27 cellular contexts compared by ENCODE assay signal in genomic region chr2:142615876-142616275, GRCh38.
DNase-seq lines count a peak whose midpoint lies in the region; ATAC-seq, FAIRE-seq and TF ChIP-seq lines count a peak whose summit lies in the region.
"Had no signal": no experiment of that assay in that cellular context is flagged by ENCODE, and none has a peak within 500 bp of the region (broad histone marks: within the 10 kb centered on the region; RNA-seq: fewer than 3 reads in every experiment).

No MANE protein-coding gene starts in this region.

- TF ChIP-seq POLR2A in HepG2 (IDR thresholded peaks at IDR 0.05; ENCODE audit: insufficient read depth in 1 of 2, low read depth in 2 of 2, low read length in 2 of 2) = no peak
- no peak for TF ChIP-seq POLR2A in right lobe of liver (IDR thresholded peaks at IDR 0.05)

- TF ChIP-seq CTCF in HepG2 (CRISPR knock-in tag; IDR thresholded peaks at IDR 0.05) (no peak), right lobe of liver (IDR thresholded peaks at IDR 0.05) (no peak)

- peak; percentile 24 for ATAC-seq in activated naive CD8-positive, alpha-beta T cell treated with anti-CD3 and anti-CD28 coated beads, Interleukin-2, amount 50 U/mL, for 24 hours
- ATAC-seq in HepG2 (peak; percentile 62), right lobe of liver (no peak)
- ATAC-seq in activated T-helper 17 cell treated with anti-CD3 and anti-CD28 coated beads, Interleukin-2, amount 50 U/mL, for 72 hours (replicated peaks) = no peak
- ATAC-seq: GM12878 had no signal

- no TSS peak for BruUV-seq in HepG2 (replicated peaks; lab: Mats Ljungman, UMichigan)

- TF ChIP-seq RAD21 in HepG2 (CRISPR knock-in tag; IDR thresholded peaks at IDR 0.05) = no peak

- H3K27me3 ChIP-seq in HepG2 (ENCODE audit: control insufficient read depth in 1 of 2, insufficient read depth in 2 of 2, low read length in 2 of 2) (peaks cover 2 to 25% of the 10 kb centered on the region in 2 experiments; a peak in 2 of 5 replicates), right lobe of liver (no peaks in the 10 kb centered on the region)
- H3K27me3 ChIP-seq: BE2C, BLaER1 had no signal

- intact Hi-C loops in HepG2 (cut with micrococcal nuclease; ENCODE audit: unreplicated experiment) (no loop called here), right lobe of liver (cut with DNase I) (no loop called here), posterior vena cava (cut with DNase I) (no loop called here)

- H3K36me3 Mint-ChIP-seq in activated naive CD8-positive, alpha-beta T cell treated with anti-CD3 and anti-CD28 coated beads, Interleukin-2, amount 50 U/mL, for 24 hours (ENCODE audit: low read depth) = no peaks in the 10 kb centered on the region
- H3K36me3 Mint-ChIP-seq in activated naive CD8-positive, alpha-beta T cell treated with anti-CD3 and anti-CD28 coated beads for 36 hours = no peaks in the 10 kb centered on the region
- no peaks in the 10 kb centered on the region for H3K36me3 Mint-ChIP-seq in activated T-helper 17 cell treated with anti-CD3 and anti-CD28 coated beads, Interleukin-2, amount 50 U/mL, for 72 hours (ENCODE audit: low read depth)
- H3K36me3 Mint-ChIP-seq: CD14-positive monocyte; CD4-positive, alpha-beta memory T cell; CD4-positive, CD25-positive, alpha-beta regulatory T cell; CD8-positive, alpha-beta memory T cell had no signal

- POLR2A ChIA-PET in HepG2 (lab: Yijun Ruan, JAX) = no interaction called here

- H3K79me2 ChIP-seq in HepG2 (ENCODE audit: insufficient read depth, low read length) = no peaks in the 10 kb centered on the region

- TF ChIP-seq EP300 in HepG2 (IDR thresholded peaks at IDR 0.05; ENCODE audit: low read depth in 2 of 2, low read length in 2 of 2) = no peak
- TF ChIP-seq EP300 in HepG2 (CRISPR knock-in tag; IDR thresholded peaks at IDR 0.05; ENCODE audit: borderline replicate concordance) = no peak

- H3K27ac ChIP-seq in HepG2 (ENCODE audit: extremely low read length, insufficient read depth, low read length) (no peak overlapping the region), right lobe of liver (no peak overlapping the region)
- H3K27ac ChIP-seq: BLaER1 had no signal

- no peaks in the 10 kb centered on the region for H4K20me1 ChIP-seq in HepG2 (ENCODE audit: insufficient read depth, low read length)
- H4K20me1 ChIP-seq: BLaER1 had no signal

- FAIRE-seq in HepG2 (lab: Jason Lieb, UNC) = no peak
- FAIRE-seq: A204.1, GM12878, GM12892, GM19239 had no signal

- H3K4me3 ChIP-seq in HepG2 (replicated peaks in 1 of 3; ENCODE audit: insufficient read depth in 1 of 3, low read depth in 2 of 3, low read length in 3 of 3) (no peak overlapping the region), right lobe of liver (no peak overlapping the region)
- H3K4me3 ChIP-seq: BLaER1, GM12878 had no signal

- 26% methylated on average over 7 of the region's 9 CpGs for WGBS in HepG2 (ENCODE audit: low lambda C conversion rate)
- WGBS in right lobe of liver (ENCODE audit: insufficient coverage, low coverage, low lambda C conversion rate, missing lambda C conversion rate) = no CpG with 5 or more reads among the region's 9 CpGs

- no peak overlapping the region for H2AFZ ChIP-seq in HepG2 (ENCODE audit: low read length)

- DNase-seq in activated naive CD8-positive, alpha-beta T cell treated with anti-CD3 and anti-CD28 coated beads, Interleukin-2, amount 50 U/mL, for 24 hours = no peak
- no peak for DNase-seq in activated naive CD8-positive, alpha-beta T cell treated with anti-CD3 and anti-CD28 coated beads for 36 hours
- DNase-seq in HepG2 (ENCODE audit: low spot score) = no peak
- no peak for DNase-seq in right lobe of liver
- DNase-seq in posterior vena cava (ENCODE audit: low spot score) = peak; percentile 58
- DNase-seq: 8988T; ACHN; BE2C; C1 segment of cervical spinal cord; CD4-positive, alpha-beta memory T cell; CD4-positive, CD25-positive, alpha-beta regulatory T cell; CD8-positive, alpha-beta memory T cell; COR-L47; DMS 273 treated with DMSO at 0.1 percent for 48 hours; DMS153; DMS53; DMS79; DND-41; EL; GDM1 had no signal

- no peaks in the 10 kb centered on the region for H3K9me3 Mint-ChIP-seq in activated naive CD8-positive, alpha-beta T cell treated with anti-CD3 and anti-CD28 coated beads, Interleukin-2, amount 50 U/mL, for 24 hours
- H3K9me3 Mint-ChIP-seq in activated naive CD8-positive, alpha-beta T cell treated with anti-CD3 and anti-CD28 coated beads for 36 hours = no peaks in the 10 kb centered on the region
- no peaks in the 10 kb centered on the region for H3K9me3 Mint-ChIP-seq in activated T-helper 17 cell treated with anti-CD3 and anti-CD28 coated beads, Interleukin-2, amount 50 U/mL, for 72 hours

- H3K36me3 ChIP-seq in HepG2 (replicated peaks in 1 of 2; ENCODE audit: control insufficient read depth in 1 of 2, insufficient read depth in 2 of 2, low read length in 2 of 2) = no peaks in the 10 kb centered on the region
- H3K36me3 ChIP-seq in right lobe of liver = no peaks in the 10 kb centered on the region
- H3K36me3 ChIP-seq: BE2C, BLaER1 had no signal

- H3K4me1 ChIP-seq in HepG2 (ENCODE audit: insufficient read depth, low read length) = no peaks in the 10 kb centered on the region
- H3K4me1 ChIP-seq in right lobe of liver = no peaks in the 10 kb centered on the region
- H3K4me1 ChIP-seq: BE2C, BLaER1 had no signal

- no peak overlapping the region for H3K4me3 Mint-ChIP-seq in activated naive CD8-positive, alpha-beta T cell treated with anti-CD3 and anti-CD28 coated beads, Interleukin-2, amount 50 U/mL, for 24 hours
- H3K4me3 Mint-ChIP-seq in activated naive CD8-positive, alpha-beta T cell treated with anti-CD3 and anti-CD28 coated beads for 36 hours = no peak overlapping the region
- H3K4me3 Mint-ChIP-seq in activated T-helper 17 cell treated with anti-CD3 and anti-CD28 coated beads, Interleukin-2, amount 50 U/mL, for 72 hours = no peak overlapping the region
- H3K4me3 Mint-ChIP-seq: CD14-positive monocyte; CD4-positive, alpha-beta memory T cell; CD4-positive, CD25-positive, alpha-beta regulatory T cell; CD8-positive, alpha-beta memory T cell had no signal

- no peaks in the 10 kb centered on the region for H3K4me1 Mint-ChIP-seq in activated naive CD8-positive, alpha-beta T cell treated with anti-CD3 and anti-CD28 coated beads, Interleukin-2, amount 50 U/mL, for 24 hours
- H3K4me1 Mint-ChIP-seq in activated naive CD8-positive, alpha-beta T cell treated with anti-CD3 and anti-CD28 coated beads for 36 hours = no peaks in the 10 kb centered on the region
- no peaks in the 10 kb centered on the region for H3K4me1 Mint-ChIP-seq in activated T-helper 17 cell treated with anti-CD3 and anti-CD28 coated beads, Interleukin-2, amount 50 U/mL, for 72 hours
- H3K4me1 Mint-ChIP-seq: CD14-positive monocyte; CD4-positive, alpha-beta memory T cell; CD4-positive, CD25-positive, alpha-beta regulatory T cell; CD8-positive, alpha-beta memory T cell had no signal

- H3K9me3 ChIP-seq in HepG2 (ENCODE audit: low read length) (no peaks in the 10 kb centered on the region), right lobe of liver (no peaks in the 10 kb centered on the region)
- H3K9me3 ChIP-seq: BE2C, BLaER1 had no signal

- no peak overlapping the region for H3K4me2 ChIP-seq in HepG2 (ENCODE audit: low read depth, low read length)
- H3K4me2 ChIP-seq: BLaER1 had no signal

- CTCF ChIA-PET in HepG2 (lab: Yijun Ruan, JAX; ENCODE audit: low intra/inter-chr PET ratio, low total read pairs) = no interaction called here

- H3K27me3 Mint-ChIP-seq in activated naive CD8-positive, alpha-beta T cell treated with anti-CD3 and anti-CD28 coated beads, Interleukin-2, amount 50 U/mL, for 24 hours = no peaks in the 10 kb centered on the region
- no peaks in the 10 kb centered on the region for H3K27me3 Mint-ChIP-seq in activated naive CD8-positive, alpha-beta T cell treated with anti-CD3 and anti-CD28 coated beads for 36 hours
- no peaks in the 10 kb centered on the region for H3K27me3 Mint-ChIP-seq in activated T-helper 17 cell treated with anti-CD3 and anti-CD28 coated beads, Interleukin-2, amount 50 U/mL, for 72 hours
- H3K27me3 Mint-ChIP-seq: CD4-positive, alpha-beta memory T cell; CD8-positive, alpha-beta memory T cell had no signal

- no peak overlapping the region for H3K27ac Mint-ChIP-seq in activated naive CD8-positive, alpha-beta T cell treated with anti-CD3 and anti-CD28 coated beads, Interleukin-2, amount 50 U/mL, for 24 hours
- no peak overlapping the region for H3K27ac Mint-ChIP-seq in activated naive CD8-positive, alpha-beta T cell treated with anti-CD3 and anti-CD28 coated beads for 36 hours
- no peak overlapping the region for H3K27ac Mint-ChIP-seq in activated T-helper 17 cell treated with anti-CD3 and anti-CD28 coated beads, Interleukin-2, amount 50 U/mL, for 72 hours
- H3K27ac Mint-ChIP-seq: CD4-positive, alpha-beta memory T cell; CD4-positive, CD25-positive, alpha-beta regulatory T cell; CD8-positive, alpha-beta memory T cell had no signal

- in situ Hi-C loops in HepG2 (cut with HindIII; ENCODE audit: extremely low pct_ligation_motif_present, low pct_unique_long_range_greater_than_20kb) = no loop called here

- no peak overlapping the region for H3K9ac ChIP-seq in HepG2 (ENCODE audit: insufficient read depth, low read depth, low read length)
- H3K9ac ChIP-seq: BLaER1 had no signal

TF ChIP-seq in HepG2, 621 proteins besides CTCF, POLR2A, EP300 and RAD21 (continues in another document):
- TF ChIP-seq ZNF891 (CRISPR knock-in tag; IDR thresholded peaks at IDR 0.05) (no peak), NBN (conservative IDR thresholded peaks at IDR 0.05) (no peak), ELF3 (CRISPR knock-in tag; IDR thresholded peaks at IDR 0.05) (no peak), BRCA1 (CRISPR knock-in tag; IDR thresholded peaks at IDR 0.05) (no peak)
- TF ChIP-seq, protein P1, sequence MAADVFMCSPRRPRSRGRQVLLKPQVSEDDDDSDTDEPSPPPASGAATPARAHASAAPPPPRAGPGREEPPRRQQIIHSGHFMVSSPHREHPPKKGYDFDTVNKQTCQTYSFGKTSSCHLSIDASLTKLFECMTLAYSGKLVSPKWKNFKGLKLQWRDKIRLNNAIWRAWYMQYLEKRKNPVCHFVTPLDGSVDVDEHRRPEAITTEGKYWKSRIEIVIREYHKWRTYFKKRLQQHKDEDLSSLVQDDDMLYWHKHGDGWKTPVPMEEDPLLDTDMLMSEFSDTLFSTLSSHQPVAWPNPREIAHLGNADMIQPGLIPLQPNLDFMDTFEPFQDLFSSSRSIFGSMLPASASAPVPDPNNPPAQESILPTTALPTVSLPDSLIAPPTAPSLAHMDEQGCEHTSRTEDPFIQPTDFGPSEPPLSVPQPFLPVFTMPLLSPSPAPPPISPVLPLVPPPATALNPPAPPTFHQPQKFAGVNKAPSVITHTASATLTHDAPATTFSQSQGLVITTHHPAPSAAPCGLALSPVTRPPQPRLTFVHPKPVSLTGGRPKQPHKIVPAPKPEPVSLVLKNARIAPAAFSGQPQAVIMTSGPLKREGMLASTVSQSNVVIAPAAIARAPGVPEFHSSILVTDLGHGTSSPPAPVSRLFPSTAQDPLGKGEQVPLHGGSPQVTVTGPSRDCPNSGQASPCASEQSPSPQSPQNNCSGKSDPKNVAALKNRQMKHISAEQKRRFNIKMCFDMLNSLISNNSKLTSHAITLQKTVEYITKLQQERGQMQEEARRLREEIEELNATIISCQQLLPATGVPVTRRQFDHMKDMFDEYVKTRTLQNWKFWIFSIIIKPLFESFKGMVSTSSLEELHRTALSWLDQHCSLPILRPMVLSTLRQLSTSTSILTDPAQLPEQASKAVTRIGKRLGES (CRISPR knock-in tag; IDR thresholded peaks at IDR 0.05; ENCODE audit: borderline replicate concordance) = no peak

Comparison
In these comparisons a context has a peak if more than half of its experiments do, and no peak if none do; other contexts are left out.
1. ATAC-seq: peak in activated naive CD8-positive, alpha-beta T cell treated with anti-CD3 and anti-CD28 coated beads, Interleukin-2, amount 50 U/mL, for 24 hours (single experiment) and HepG2 (single experiment); none in right lobe of liver (0 of 4) and activated T-helper 17 cell treated with anti-CD3 and anti-CD28 coated beads, Interleukin-2, amount 50 U/mL, for 72 hours (single experiment).